1 cellular context compared by ENCODE assay signal in genomic region chr21:42038393-42038792, GRCh38.
TF ChIP-seq lines count a peak whose summit lies in the region.

No MANE protein-coding gene starts in this region.

TF ChIP-seq in HepG2, 621 proteins besides CTCF, POLR2A, EP300 and RAD21:
- TF ChIP-seq FOXM1 (CRISPR knock-in tag; IDR thresholded peaks at IDR 0.05) (no peak), SPEN (CRISPR knock-in tag; IDR thresholded peaks at IDR 0.05; ENCODE audit: low read depth) (no peak), ZBTB1 (CRISPR knock-in tag; IDR thresholded peaks at IDR 0.05; ENCODE audit: borderline replicate concordance) (no peak), CHD2 (IDR thresholded peaks at IDR 0.05; ENCODE audit: low read depth, low read length) (no peak), CENPT (CRISPR knock-in tag; IDR thresholded peaks at IDR 0.05; ENCODE audit: low read depth) (no peak), FOXJ3 (CRISPR knock-in tag; IDR thresholded peaks at IDR 0.05; ENCODE audit: borderline replicate concordance) (0 out of 2 replicates have a peak, but pooled peaks have one; percentile 3), PLRG1 (conservative IDR thresholded peaks at IDR 0.05) (no peak), HNF4G (IDR thresholded peaks at IDR 0.05; ENCODE audit: borderline replicate concordance, low read depth, low read length) (no peak), HNF4G (CRISPR knock-in tag; IDR thresholded peaks at IDR 0.05; ENCODE audit: borderline replicate concordance, low read depth) (no peak), REPIN1 (CRISPR knock-in tag; IDR thresholded peaks at IDR 0.05; ENCODE audit: borderline replicate concordance, low read depth) (0 out of 2 replicates have a peak, but pooled peaks have one; percentile 1), TOE1 (CRISPR knock-in tag; IDR thresholded peaks at IDR 0.05) (no peak), SRSF4 (IDR thresholded peaks at IDR 0.05; ENCODE audit: low read depth, low read length, poor library complexity, severe bottlenecking) (no peak), ZSCAN22 (CRISPR knock-in tag; IDR thresholded peaks at IDR 0.05) (no peak), ZFP37 (CRISPR knock-in tag; IDR thresholded peaks at IDR 0.05; ENCODE audit: borderline replicate concordance) (no peak), DNMT1 (CRISPR knock-in tag; IDR thresholded peaks at IDR 0.05) (no peak), KDM2A (CRISPR knock-in tag; IDR thresholded peaks at IDR 0.05; ENCODE audit: borderline replicate concordance, low read depth) (no peak), CREBL2 (CRISPR knock-in tag; IDR thresholded peaks at IDR 0.05; ENCODE audit: borderline replicate concordance) (no peak), ZNF777 (CRISPR knock-in tag; IDR thresholded peaks at IDR 0.05) (0 out of 2 replicates have a peak, but pooled peaks have one; percentile 10)
- TF ChIP-seq, protein P1, sequence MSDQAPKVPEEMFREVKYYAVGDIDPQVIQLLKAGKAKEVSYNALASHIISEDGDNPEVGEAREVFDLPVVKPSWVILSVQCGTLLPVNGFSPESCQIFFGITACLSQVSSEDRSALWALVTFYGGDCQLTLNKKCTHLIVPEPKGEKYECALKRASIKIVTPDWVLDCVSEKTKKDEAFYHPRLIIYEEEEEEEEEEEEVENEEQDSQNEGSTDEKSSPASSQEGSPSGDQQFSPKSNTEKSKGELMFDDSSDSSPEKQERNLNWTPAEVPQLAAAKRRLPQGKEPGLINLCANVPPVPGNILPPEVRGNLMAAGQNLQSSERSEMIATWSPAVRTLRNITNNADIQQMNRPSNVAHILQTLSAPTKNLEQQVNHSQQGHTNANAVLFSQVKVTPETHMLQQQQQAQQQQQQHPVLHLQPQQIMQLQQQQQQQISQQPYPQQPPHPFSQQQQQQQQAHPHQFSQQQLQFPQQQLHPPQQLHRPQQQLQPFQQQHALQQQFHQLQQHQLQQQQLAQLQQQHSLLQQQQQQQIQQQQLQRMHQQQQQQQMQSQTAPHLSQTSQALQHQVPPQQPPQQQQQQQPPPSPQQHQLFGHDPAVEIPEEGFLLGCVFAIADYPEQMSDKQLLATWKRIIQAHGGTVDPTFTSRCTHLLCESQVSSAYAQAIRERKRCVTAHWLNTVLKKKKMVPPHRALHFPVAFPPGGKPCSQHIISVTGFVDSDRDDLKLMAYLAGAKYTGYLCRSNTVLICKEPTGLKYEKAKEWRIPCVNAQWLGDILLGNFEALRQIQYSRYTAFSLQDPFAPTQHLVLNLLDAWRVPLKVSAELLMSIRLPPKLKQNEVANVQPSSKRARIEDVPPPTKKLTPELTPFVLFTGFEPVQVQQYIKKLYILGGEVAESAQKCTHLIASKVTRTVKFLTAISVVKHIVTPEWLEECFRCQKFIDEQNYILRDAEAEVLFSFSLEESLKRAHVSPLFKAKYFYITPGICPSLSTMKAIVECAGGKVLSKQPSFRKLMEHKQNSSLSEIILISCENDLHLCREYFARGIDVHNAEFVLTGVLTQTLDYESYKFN (CRISPR knock-in tag; conservative IDR thresholded peaks at IDR 0.05), result no peak
- TF ChIP-seq, protein P2, sequence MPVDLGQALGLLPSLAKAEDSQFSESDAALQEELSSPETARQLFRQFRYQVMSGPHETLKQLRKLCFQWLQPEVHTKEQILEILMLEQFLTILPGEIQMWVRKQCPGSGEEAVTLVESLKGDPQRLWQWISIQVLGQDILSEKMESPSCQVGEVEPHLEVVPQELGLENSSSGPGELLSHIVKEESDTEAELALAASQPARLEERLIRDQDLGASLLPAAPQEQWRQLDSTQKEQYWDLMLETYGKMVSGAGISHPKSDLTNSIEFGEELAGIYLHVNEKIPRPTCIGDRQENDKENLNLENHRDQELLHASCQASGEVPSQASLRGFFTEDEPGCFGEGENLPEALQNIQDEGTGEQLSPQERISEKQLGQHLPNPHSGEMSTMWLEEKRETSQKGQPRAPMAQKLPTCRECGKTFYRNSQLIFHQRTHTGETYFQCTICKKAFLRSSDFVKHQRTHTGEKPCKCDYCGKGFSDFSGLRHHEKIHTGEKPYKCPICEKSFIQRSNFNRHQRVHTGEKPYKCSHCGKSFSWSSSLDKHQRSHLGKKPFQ (CRISPR knock-in tag; IDR thresholded peaks at IDR 0.05; ENCODE audit: insufficient replicate concordance), result peak; percentile 13
